Comparison of ENCODE assay signal across 24 cellular contexts in the genomic region with DNA sequence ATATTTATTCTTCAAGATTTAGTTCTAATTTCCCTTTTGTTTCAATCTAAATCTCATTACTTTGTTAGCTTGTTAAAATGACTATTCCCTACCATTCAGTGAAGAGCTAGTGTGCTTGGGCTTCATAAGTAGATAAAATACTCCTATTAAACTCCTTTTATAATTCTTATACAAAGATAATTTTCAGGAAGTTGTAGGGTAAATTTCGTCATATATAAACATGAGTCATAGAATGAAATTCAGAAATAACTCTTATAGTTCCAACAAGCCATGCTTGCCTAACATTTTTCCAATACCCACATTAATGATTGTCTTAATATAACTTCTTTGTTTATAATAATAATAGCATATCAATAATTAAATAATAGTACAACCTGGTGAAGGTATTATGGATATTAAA.
DNase-seq lines count a peak whose midpoint lies in the region; ATAC-seq and TF ChIP-seq lines count a peak whose summit lies in the region.
"Had no signal": no experiment of that assay in that cellular context is flagged by ENCODE, and none has a peak within 500 bp of the region (broad histone marks: within the 10 kb centered on the region; RNA-seq: fewer than 3 reads in every experiment).

No MANE protein-coding gene starts in this region.

- H3K79me2 ChIP-seq in smooth muscle cell (ENCODE audit: low read depth), result no peaks in the 10 kb centered on the region

- H3K27ac ChIP-seq in SJSA1 (peak overlapping the region; percentile 66; the same call in 1 of the 2 replicates), smooth muscle cell (ENCODE audit: low read depth) (peak overlapping the region; percentile 70), endodermal cell (ENCODE audit: low read depth, low read length) (no peak overlapping the region)
- H3K27ac ChIP-seq: 22Rv1, gastrocnemius medialis, SJCRH30 had no signal

- DNase-seq in DMS53 (lab: John Stamatoyannopoulos, UW) (peak; percentile 11), DMS53 treated with DMSO at 0.1 percent for 48 hours (lab: John Stamatoyannopoulos, UW; ENCODE audit: unreplicated experiment) (no peak), SJSA1 (ENCODE audit: low read depth in 1 of 2, low spot score in 2 of 2) (no peak), fibroblast of gingiva (ENCODE audit: low read depth) (peak; percentile 34), smooth muscle cell (lab: John Stamatoyannopoulos, UW; ENCODE audit: unreplicated experiment) (no peak), natural killer cell (no peak), endodermal cell (no peak)
- DNase-seq: activated naive CD8-positive, alpha-beta T cell treated with anti-CD3 and anti-CD28 coated beads, Interleukin-2, amount 10 ng/mL, durations not matched to agents 7 days and 5 days; central memory CD4-positive, alpha-beta T cell; DMS153; effector CD8-positive, alpha-beta T cell; gastrocnemius medialis; left cardiac atrium; NCI-H2029; NCI-H69; SJCRH30; stimulated activated CD4-positive, alpha-beta T cell treated with anti-CD3 and anti-CD28 coated beads, Interleukin-12 subunit alpha, Interleukin-12 subunit beta, amount 100 ng/mL, for 4 hours had no signal

- H3K4me1 ChIP-seq in SJSA1 (replicated peaks) (peaks cover 27% of the 10 kb centered on the region), smooth muscle cell (ENCODE audit: low read depth) (no peaks in the 10 kb centered on the region), endodermal cell (ENCODE audit: control insufficient read depth, insufficient read depth, low read length) (no peaks in the 10 kb centered on the region)
- H3K4me1 ChIP-seq: gastrocnemius medialis had no signal

- no peaks in the 10 kb centered on the region for H3K27me3 Mint-ChIP-seq in natural killer cell (ENCODE audit: low read depth in 2 of 2)
- H3K27me3 Mint-ChIP-seq in endodermal cell (ENCODE audit: insufficient read depth), result no peaks in the 10 kb centered on the region
- H3K27me3 Mint-ChIP-seq: activated naive CD8-positive, alpha-beta T cell treated with anti-CD3 and anti-CD28 coated beads, Interleukin-2, amount 10 ng/mL, durations not matched to agents 7 days and 5 days; activated T-helper 17 cell treated with anti-CD3 and anti-CD28 coated beads, Interleukin-2, amount 50 U/mL, for 72 hours had no signal

- WGBS in smooth muscle cell (ENCODE audit: low lambda C conversion rate), result 79% methylated on average over 1 of the region's 1 CpG
- no CpG with 5 or more reads among the region's 1 CpG for WGBS in endodermal cell (ENCODE audit: insufficient coverage in 1 of 2, insufficient read length in 1 of 2), 2 experiments

- TF ChIP-seq CTCF in smooth muscle cell (IDR thresholded peaks at IDR 0.05; ENCODE audit: borderline replicate concordance, insufficient read depth, poor library complexity, severe bottlenecking), result no peak
- no peak for TF ChIP-seq CTCF in natural killer cell (IDR thresholded peaks at IDR 0.05)
- TF ChIP-seq CTCF in endodermal cell (conservative IDR thresholded peaks at IDR 0.05), result no peak

- ATAC-seq in natural killer cell (no peak), HG03460 (IDR thresholded peaks at IDR 0.05; ENCODE audit: unreplicated experiment) (no peak)
- ATAC-seq: activated CD4-positive, CD25-positive, alpha-beta regulatory T cell treated with anti-CD3 and anti-CD28 coated beads, Interleukin-2, amount 50 U/mL, for 24 hours; activated T-helper 17 cell treated with anti-CD3 and anti-CD28 coated beads, Interleukin-2, amount 50 U/mL, for 72 hours; gastrocnemius medialis; K562; left cardiac atrium had no signal

- H3K4me3 ChIP-seq in SJSA1, result no peak overlapping the region
- H3K4me3 ChIP-seq in smooth muscle cell, result no peak overlapping the region
- H3K4me3 ChIP-seq in endodermal cell (ENCODE audit: low read length), result no peak overlapping the region
- H3K4me3 ChIP-seq: gastrocnemius medialis, K562, SJCRH30 had no signal

- H3K4me3 Mint-ChIP-seq in natural killer cell, result no peak overlapping the region
- H3K4me3 Mint-ChIP-seq in endodermal cell, result no peak overlapping the region
- H3K4me3 Mint-ChIP-seq: activated naive CD8-positive, alpha-beta T cell treated with anti-CD3 and anti-CD28 coated beads, Interleukin-2, amount 10 ng/mL, durations not matched to agents 7 days and 5 days; activated T-helper 17 cell treated with anti-CD3 and anti-CD28 coated beads, Interleukin-2, amount 50 U/mL, for 72 hours; CD14-positive monocyte; neural crest cell had no signal

- no peaks in the 10 kb centered on the region for H3F3A ChIP-seq in smooth muscle cell (ENCODE audit: low read depth)

- intact Hi-C loops in natural killer cell (cut with micrococcal nuclease), result no loop called here

- H3K9ac ChIP-seq in smooth muscle cell (ENCODE audit: low read depth) (no peak overlapping the region), endodermal cell (ENCODE audit: extremely low read depth, low read length, poor library complexity, severe bottlenecking) (no peak overlapping the region)

- no peaks in the 10 kb centered on the region for H3K27me3 ChIP-seq in SJSA1 (replicated peaks)
- no peaks in the 10 kb centered on the region for H3K27me3 ChIP-seq in smooth muscle cell (ENCODE audit: low read depth)
- H3K27me3 ChIP-seq in endodermal cell (ENCODE audit: control insufficient read depth, insufficient read depth, low read length, poor library complexity, severe bottlenecking), result no peaks in the 10 kb centered on the region
- H3K27me3 ChIP-seq: gastrocnemius medialis, SJCRH30 had no signal

- no peaks in the 10 kb centered on the region for H3K4me1 Mint-ChIP-seq in natural killer cell
- no peaks in the 10 kb centered on the region for H3K4me1 Mint-ChIP-seq in endodermal cell
- H3K4me1 Mint-ChIP-seq: activated naive CD8-positive, alpha-beta T cell treated with anti-CD3 and anti-CD28 coated beads, Interleukin-2, amount 10 ng/mL, durations not matched to agents 7 days and 5 days; activated T-helper 17 cell treated with anti-CD3 and anti-CD28 coated beads, Interleukin-2, amount 50 U/mL, for 72 hours; CD14-positive monocyte had no signal

- peak overlapping the region; percentile 61 for H3K4me2 ChIP-seq in smooth muscle cell

- H2AFZ ChIP-seq in smooth muscle cell (ENCODE audit: low read depth), result no peak overlapping the region

- H3K36me3 Mint-ChIP-seq in natural killer cell (no peaks in the 10 kb centered on the region), endodermal cell (ENCODE audit: low read depth) (no peaks in the 10 kb centered on the region)
- H3K36me3 Mint-ChIP-seq: activated naive CD8-positive, alpha-beta T cell treated with anti-CD3 and anti-CD28 coated beads, Interleukin-2, amount 10 ng/mL, durations not matched to agents 7 days and 5 days; CD14-positive monocyte had no signal

- peaks cover 2% of the 10 kb centered on the region in 2 donors for H3K9me3 Mint-ChIP-seq in natural killer cell
- no peaks in the 10 kb centered on the region for H3K9me3 Mint-ChIP-seq in endodermal cell
- H3K9me3 Mint-ChIP-seq: activated naive CD8-positive, alpha-beta T cell treated with anti-CD3 and anti-CD28 coated beads, Interleukin-2, amount 10 ng/mL, durations not matched to agents 7 days and 5 days; activated T-helper 17 cell treated with anti-CD3 and anti-CD28 coated beads, Interleukin-2, amount 50 U/mL, for 72 hours; neural crest cell had no signal

- no peaks in the 10 kb centered on the region for H3K9me3 ChIP-seq in SJSA1 (replicated peaks)
- no peaks in the 10 kb centered on the region for H3K9me3 ChIP-seq in smooth muscle cell (replicated peaks; ENCODE audit: low read depth)
- no peaks in the 10 kb centered on the region for H3K9me3 ChIP-seq in endodermal cell (ENCODE audit: control insufficient read depth, low read length)
- H3K9me3 ChIP-seq: gastrocnemius medialis, SJCRH30 had no signal

- H4K20me1 ChIP-seq in smooth muscle cell (ENCODE audit: low read depth), result no peaks in the 10 kb centered on the region

- H3K36me3 ChIP-seq in SJSA1 (no peaks in the 10 kb centered on the region), smooth muscle cell (ENCODE audit: low read depth) (no peaks in the 10 kb centered on the region), endodermal cell (ENCODE audit: control insufficient read depth, insufficient read depth, low read length) (no peaks in the 10 kb centered on the region)
- H3K36me3 ChIP-seq: gastrocnemius medialis, SJCRH30 had no signal

- H3K27ac Mint-ChIP-seq in natural killer cell (no peak overlapping the region), endodermal cell (no peak overlapping the region)
- H3K27ac Mint-ChIP-seq: activated naive CD8-positive, alpha-beta T cell treated with anti-CD3 and anti-CD28 coated beads, Interleukin-2, amount 10 ng/mL, durations not matched to agents 7 days and 5 days; activated T-helper 17 cell treated with anti-CD3 and anti-CD28 coated beads, Interleukin-2, amount 50 U/mL, for 72 hours; CD14-positive monocyte had no signal

Comparison
In these comparisons a context has a peak if more than half of its experiments do, and no peak if none do; other contexts are left out.
1. DNase-seq: peak in DMS53 (single experiment) and fibroblast of gingiva (single experiment); none in DMS53 treated with DMSO at 0.1 percent for 48 hours (single experiment), SJSA1 (0 of 2), smooth muscle cell (single experiment), natural killer cell (single experiment) and endodermal cell (single experiment).